ENCODE assay signal across 26 cellular contexts in genomic region chr22:38442967-38443674, GRCh38. TPM values are rescaled to one million over a fixed set of nuclear protein-coding genes. Genes with fewer than 3 reads are reported as not detected.
DNase-seq lines count a peak whose midpoint lies in the region; ATAC-seq and TF ChIP-seq lines count a peak whose summit lies in the region.
"Had no signal": no experiment of that assay in that cellular context is flagged by ENCODE, and none has a peak within 500 bp of the region (broad histone marks: within the 10 kb centered on the region; RNA-seq: fewer than 3 reads in every experiment).

No MANE protein-coding gene starts in this region.

- H3K4ac ChIP-seq in H9 (ENCODE audit: low read depth, low read length) (no peak overlapping the region), neuronal stem cell (ENCODE audit: low read length) (no peak overlapping the region)

- no peak overlapping the region for H2AK5ac ChIP-seq in H9 (ENCODE audit: insufficient read length, low read length)
- no peak overlapping the region for H2AK5ac ChIP-seq in neuronal stem cell (ENCODE audit: low read depth, low read length)

- H3K36me3 ChIP-seq in neuronal stem cell (replicated peaks in 1 of 2; ENCODE audit: control insufficient read depth in 2 of 2, insufficient read depth in 2 of 2, low read length in 2 of 2) (no peaks in the 10 kb centered on the region), left lung (no peaks in the 10 kb centered on the region)
- H3K36me3 ChIP-seq: lower lobe of right lung, sigmoid colon, tibial nerve had no signal

- H3K27ac ChIP-seq in H9 (ENCODE audit: insufficient read length, low read depth, low read length) (no peak overlapping the region), neuronal stem cell (replicated peaks; ENCODE audit: low read length) (no peak overlapping the region), left lung (no peak overlapping the region)
- H3K27ac ChIP-seq: GM23248, lower lobe of right lung, sigmoid colon, tibial nerve had no signal

- H3K9ac ChIP-seq in H9 (ENCODE audit: extremely low read depth, insufficient read length, low read length) (no peak overlapping the region), neuronal stem cell (ENCODE audit: low read depth, low read length, poor library complexity) (no peak overlapping the region)
- H3K9ac ChIP-seq: GM23248 had no signal

- H4K8ac ChIP-seq in H9 (replicated peaks; ENCODE audit: insufficient read length, low read depth, low read length) (no peak overlapping the region), neuronal stem cell (ENCODE audit: low read depth, low read length) (no peak overlapping the region)

- no peaks in the 10 kb centered on the region for H3K79me1 ChIP-seq in H9 (ENCODE audit: insufficient read depth, low read depth, low read length, poor library complexity, severe bottlenecking)
- H3K79me1 ChIP-seq in neuronal stem cell (ENCODE audit: low read depth, low read length) = no peaks in the 10 kb centered on the region

- intact Hi-C loops in left cardiac atrium (cut with DNase I) (no loop called here), sciatic nerve (cut with DNase I) (no loop called here), left lung (cut with DNase I) (no loop called here)

- H3K23ac ChIP-seq in H9 (ENCODE audit: insufficient read length, low read depth, low read length) = no peak overlapping the region
- no peak overlapping the region for H3K23ac ChIP-seq in neuronal stem cell (ENCODE audit: low read depth, low read length, poor library complexity)

- ATAC-seq in left cardiac atrium (peak; percentile 60 to 78), sciatic nerve (no peak), HG03571 (IDR thresholded peaks at IDR 0.05; ENCODE audit: unreplicated experiment) (no peak), left lung (no peak)
- ATAC-seq: lower lobe of right lung; stimulated activated naive CD8-positive, alpha-beta T cell treated with anti-CD3 and anti-CD28 coated beads, Interleukin-15, amount 100 ng/mL, for 72 hours had no signal

- no peak overlapping the region for H2BK12ac ChIP-seq in H9 (ENCODE audit: insufficient read length, low read depth, low read length)
- no peak overlapping the region for H2BK12ac ChIP-seq in neuronal stem cell (ENCODE audit: low read length)

- H3K4me3 ChIP-seq in neuronal stem cell (ENCODE audit: low read length in 2 of 2) (no peak overlapping the region), left lung (no peak overlapping the region)
- H3K4me3 ChIP-seq: GM23248, lower lobe of right lung, sigmoid colon, tibial nerve had no signal

- H2BK15ac ChIP-seq in H9 (ENCODE audit: low read depth, low read length) (no peak overlapping the region), neuronal stem cell (ENCODE audit: low read length) (no peak overlapping the region)

- H2BK5ac ChIP-seq in H9 (ENCODE audit: insufficient read length, low read length) = no peak overlapping the region
- peak overlapping the region; percentile 82 for H2BK5ac ChIP-seq in neuronal stem cell (ENCODE audit: low read length)

- H4K20me1 ChIP-seq in H9 (ENCODE audit: control insufficient read depth, insufficient read depth, insufficient read length) = no peaks in the 10 kb centered on the region

- no peaks in the 10 kb centered on the region for H3K9me3 ChIP-seq in H9 (ENCODE audit: control insufficient read depth, low read depth, low read length)
- H3K9me3 ChIP-seq in neuronal stem cell (replicated peaks in 1 of 2; ENCODE audit: control insufficient read depth in 2 of 2, insufficient read depth in 1 of 2, low read depth in 1 of 2, low read length in 2 of 2) = no peaks in the 10 kb centered on the region
- no peaks in the 10 kb centered on the region for H3K9me3 ChIP-seq in left lung
- H3K9me3 ChIP-seq: lower lobe of right lung, sigmoid colon, tibial nerve had no signal

- H3K14ac ChIP-seq in H9 (ENCODE audit: insufficient read depth, low read length) = no peak overlapping the region
- peak overlapping the region; percentile 5 for H3K14ac ChIP-seq in neuronal stem cell (ENCODE audit: low read length)

- H3K4me3 Mint-ChIP-seq in H9 = no peak overlapping the region
- H3K4me3 Mint-ChIP-seq: activated B cell treated with CpG ODN at 0.5 μM for 24 hours; activated naive CD4-positive, alpha-beta T cell treated with anti-CD3 and anti-CD28 coated beads, Interleukin-2, amount 50 U/mL, for 24 hours; activated T-helper 1 cell treated with anti-CD3 and anti-CD28 coated beads, Interleukin-12 subunit alpha, Interleukin-12 subunit beta, Interleukin-2, Interleukin-4 antibody, amounts not matched to agents 30 ng/mL and 10 ng/mL and 1 ng/mL, durations not matched to agents 14 hours and 24 hours and 36 hours; CD4-positive, CD25-positive, alpha-beta regulatory T cell; stimulated activated naive CD8-positive, alpha-beta T cell treated with anti-CD3 and anti-CD28 coated beads, Interleukin-15, amount 100 ng/mL, for 72 hours had no signal

- DNase-seq in H9 (no peak), astrocyte of the hippocampus (ENCODE audit: low read depth, low spot score) (peak; percentile 19), left cardiac atrium (no peak), neuronal stem cell (ENCODE audit: low spot score) (no peak), sciatic nerve (ENCODE audit: low spot score) (no peak), left lung (no peak), NCI-H1417 (lab: John Stamatoyannopoulos, UW) (no peak)
- DNase-seq: activated B cell treated with CpG ODN at 0.5 μM for 24 hours; activated CD4-positive, alpha-beta T cell treated with anti-CD3 and anti-CD28 coated beads, Interleukin-2, amount 50 U/mL, for 4 hours; CD4-positive, CD25-positive, alpha-beta regulatory T cell; cerebellar nuclear complex; DMS 273 treated with DMSO at 0.1 percent for 48 hours; GM23248; head of caudate nucleus; Kasumi-1; lower lobe of right lung; NCI-H1048; NCI-H187 treated with DMSO at 0.1 percent for 48 hours; NCI-H2227 treated with DMSO at 0.1 percent for 48 hours; sigmoid colon; stimulated activated naive CD8-positive, alpha-beta T cell treated with anti-CD3 and anti-CD28 coated beads, Interleukin-15, amount 100 ng/mL, for 72 hours had no signal

- no peak overlapping the region for H3K56ac ChIP-seq in H9 (ENCODE audit: insufficient read length, low read depth, low read length)

- H3K4me2 ChIP-seq in H9 (ENCODE audit: insufficient read depth, insufficient read length, low read length) (no peak overlapping the region), neuronal stem cell (ENCODE audit: insufficient read depth, low read length, poor library complexity, severe bottlenecking) (no peak overlapping the region)

- no peaks in the 10 kb centered on the region for H3K36me3 Mint-ChIP-seq in H9 (ENCODE audit: insufficient read depth in 1 of 3, low read depth in 3 of 3)
- H3K36me3 Mint-ChIP-seq: activated naive CD4-positive, alpha-beta T cell treated with anti-CD3 and anti-CD28 coated beads, Interleukin-2, amount 50 U/mL, for 24 hours; CD4-positive, CD25-positive, alpha-beta regulatory T cell had no signal

- H3K18ac ChIP-seq in H9 (ENCODE audit: insufficient read length, low read depth, low read length) = no peak overlapping the region
- no peak overlapping the region for H3K18ac ChIP-seq in neuronal stem cell (ENCODE audit: low read length)

- H2BK20ac ChIP-seq in H9 (ENCODE audit: low read depth, low read length, poor library complexity, severe bottlenecking) = no peak overlapping the region

- TF ChIP-seq CTCF in H9 (conservative IDR thresholded peaks at IDR 0.05) = no peak
- no peak for TF ChIP-seq CTCF in left lung (IDR thresholded peaks at IDR 0.05)

- WGBS in H9 (ENCODE audit: extremely low coverage, insufficient read length, low lambda C conversion rate) = no CpG with 5 or more reads among the region's 13 CpGs
- no CpG with 5 or more reads among the region's 13 CpGs for WGBS in neuronal stem cell (ENCODE audit: extremely low coverage in 2 of 2, insufficient read length in 2 of 2, insufficient replicate concordance in 1 of 2), 2 donors

- H3K27me3 Mint-ChIP-seq in H9 (ENCODE audit: low read depth) = peaks cover 15% of the 10 kb centered on the region
- H3K27me3 Mint-ChIP-seq: activated naive CD4-positive, alpha-beta T cell treated with anti-CD3 and anti-CD28 coated beads, Interleukin-2, amount 50 U/mL, for 24 hours had no signal

- H3K4me1 ChIP-seq in H9 (ENCODE audit: insufficient read depth, low read length) = no peaks in the 10 kb centered on the region
- H3K4me1 ChIP-seq in neuronal stem cell (ENCODE audit: control insufficient read depth in 2 of 2, insufficient read depth in 1 of 2, low read depth in 1 of 2, low read length in 2 of 2) = peaks cover 3 to 8% of the 10 kb centered on the region in 2 donors
- H3K4me1 ChIP-seq in left lung = no peaks in the 10 kb centered on the region
- H3K4me1 ChIP-seq: lower lobe of right lung, sigmoid colon, tibial nerve had no signal

- H4K91ac ChIP-seq in H9 (ENCODE audit: insufficient read length, low read depth, low read length) (no peak overlapping the region), neuronal stem cell (ENCODE audit: low read depth, low read length, poor library complexity) (no peak overlapping the region)

- H3K79me2 ChIP-seq in H9 (ENCODE audit: insufficient read depth, low read length) = no peaks in the 10 kb centered on the region

- H3K9me3 Mint-ChIP-seq in H9 = no peaks in the 10 kb centered on the region; a peak in 1 of 5 replicates
- H3K9me3 Mint-ChIP-seq: activated B cell treated with CpG ODN at 0.5 μM for 24 hours; activated naive CD4-positive, alpha-beta T cell treated with anti-CD3 and anti-CD28 coated beads, Interleukin-2, amount 50 U/mL, for 24 hours; activated T-helper 1 cell treated with anti-CD3 and anti-CD28 coated beads, Interleukin-12 subunit alpha, Interleukin-12 subunit beta, Interleukin-2, Interleukin-4 antibody, amounts not matched to agents 30 ng/mL and 10 ng/mL and 1 ng/mL, durations not matched to agents 14 hours and 24 hours and 36 hours; stimulated activated naive CD8-positive, alpha-beta T cell treated with anti-CD3 and anti-CD28 coated beads, Interleukin-15, amount 100 ng/mL, for 72 hours had no signal

- peaks cover 6 to 17% of the 10 kb centered on the region in 2 experiments for H3K4me1 Mint-ChIP-seq in H9
- H3K4me1 Mint-ChIP-seq: activated B cell treated with CpG ODN at 0.5 μM for 24 hours; activated naive CD4-positive, alpha-beta T cell treated with anti-CD3 and anti-CD28 coated beads, Interleukin-2, amount 50 U/mL, for 24 hours; CD4-positive, CD25-positive, alpha-beta regulatory T cell; stimulated activated naive CD8-positive, alpha-beta T cell treated with anti-CD3 and anti-CD28 coated beads, Interleukin-15, amount 100 ng/mL, for 72 hours had no signal

- no peak overlapping the region for H2BK120ac ChIP-seq in H9 (ENCODE audit: low read depth, low read length, poor library complexity, severe bottlenecking)
- no peak overlapping the region for H2BK120ac ChIP-seq in neuronal stem cell (ENCODE audit: low read depth, low read length)

- peak overlapping the region in 2 of 3 experiments; percentile 9 to 65; a peak in 3 of 7 replicates for H3K27ac Mint-ChIP-seq in H9
- H3K27ac Mint-ChIP-seq: activated B cell treated with CpG ODN at 0.5 μM for 24 hours; activated naive CD4-positive, alpha-beta T cell treated with anti-CD3 and anti-CD28 coated beads, Interleukin-2, amount 50 U/mL, for 24 hours; activated T-helper 1 cell treated with anti-CD3 and anti-CD28 coated beads, Interleukin-12 subunit alpha, Interleukin-12 subunit beta, Interleukin-2, Interleukin-4 antibody, amounts not matched to agents 30 ng/mL and 10 ng/mL and 1 ng/mL, durations not matched to agents 14 hours and 24 hours and 36 hours had no signal

- no peak overlapping the region for H4K5ac ChIP-seq in H9 (ENCODE audit: insufficient read length, low read depth, low read length)

- peaks cover 2% of the 10 kb centered on the region for H3K23me2 ChIP-seq in H9 (ENCODE audit: insufficient read length, low read depth, low read length, poor library complexity, severe bottlenecking)

- H2AFZ ChIP-seq in H9 (ENCODE audit: low read length) (no peak overlapping the region), neuronal stem cell (ENCODE audit: low read length) (no peak overlapping the region)
- H2AFZ ChIP-seq: GM23248 had no signal

- H3K27me3 ChIP-seq in H9 (ENCODE audit: insufficient read depth, low read length) (no peaks in the 10 kb centered on the region), neuronal stem cell (ENCODE audit: control insufficient read depth in 3 of 3, insufficient read depth in 3 of 3, low read depth in 1 of 3, low read length in 3 of 3) (no peaks in the 10 kb centered on the region), left lung (peaks cover 0 to 68% of the 10 kb centered on the region in 2 donors)

- H3T11ph ChIP-seq in H9 (ENCODE audit: low read length) = no peak overlapping the region

RNA-seq across cellular contexts. Expression of gene KCNJ4, which starts 11.9 kb away (rescaled TPM):
- 0.88 and 0.92 TPM in 2 replicates for total RNA-seq in H9 (2021)
- total RNA-seq in left cardiac atrium = 10 to 100 TPM in 1 of 2 donors, 1 to 10 TPM in 1; 7.2 to 15.9 TPM
- polyA plus RNA-seq in neuronal stem cell (2013, experiment 1 of 2) = 6.0 TPM
- 5.6 TPM for polyA plus RNA-seq in neuronal stem cell (2013, experiment 2 of 2)
- 0.71 TPM for total RNA-seq in sciatic nerve
- not detected for total RNA-seq in left lung
- total RNA-seq: activated B cell treated with CpG ODN at 0.5 μM for 24 hours; activated T-helper 1 cell treated with anti-CD3 and anti-CD28 coated beads, Interleukin-12 subunit alpha, Interleukin-12 subunit beta, Interleukin-2, Interleukin-4 antibody, amounts not matched to agents 30 ng/mL and 10 ng/mL and 1 ng/mL, durations not matched to agents 14 hours and 24 hours and 36 hours; CD4-positive, CD25-positive, alpha-beta regulatory T cell; GM23248; lower lobe of right lung; sigmoid colon had no signal
- polyA plus RNA-seq: CD4-positive, CD25-positive, alpha-beta regulatory T cell; GM23248 had no signal

RNA-seq across cellular contexts. Expression of gene KDELR3, which starts 24.8 kb away (rescaled TPM):
- total RNA-seq in H9 (2021) (7.2 and 7.3 TPM in 2 replicates), left cardiac atrium (10 to 100 TPM in 1 of 2 donors, 1 to 10 TPM in 1; 9.2 to 10.1 TPM), sciatic nerve (15.4 TPM), left lung (10 to 100 TPM; 25.9 to 53.8 TPM)
- polyA plus RNA-seq in neuronal stem cell (2013, experiment 1 of 2) = 11.1 TPM
- polyA plus RNA-seq in neuronal stem cell (2013, experiment 2 of 2) = 11.0 TPM
- total RNA-seq: activated B cell treated with CpG ODN at 0.5 μM for 24 hours; CD4-positive, CD25-positive, alpha-beta regulatory T cell had no signal
- polyA plus RNA-seq: neural cell had no signal

Comparison
In these comparisons a context has a peak if more than half of its experiments do, and no peak if none do; other contexts are left out.
1. ATAC-seq: peak in left cardiac atrium (2 of 2); none in sciatic nerve (single experiment), HG03571 (single experiment) and left lung (single experiment).